Comparison of ENCODE assay signal across 13 cellular contexts in the genomic region with DNA sequence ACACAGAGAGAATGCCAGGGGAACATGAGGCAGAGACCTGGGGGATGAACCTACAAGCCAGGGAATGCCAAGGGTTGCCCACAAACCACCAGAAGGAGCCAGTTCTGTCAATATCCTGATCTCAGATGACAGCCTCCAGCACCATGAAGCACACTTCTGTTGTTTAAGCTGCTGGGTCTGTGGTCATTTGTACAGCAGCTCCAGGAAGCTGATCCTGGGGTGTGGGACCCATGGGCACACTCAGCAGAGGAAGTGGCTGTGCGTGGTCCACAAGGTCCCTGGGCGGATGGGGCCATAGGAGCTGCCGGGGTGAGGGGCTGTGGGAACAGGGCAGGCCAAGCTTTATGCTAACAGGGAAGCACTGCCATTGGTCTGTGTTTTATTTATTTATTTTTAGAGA. TPM values are rescaled to one million over a fixed set of nuclear protein-coding genes. Genes with fewer than 3 reads are reported as not detected.
DNase-seq lines count a peak whose midpoint lies in the region; ATAC-seq, FAIRE-seq and TF ChIP-seq lines count a peak whose summit lies in the region.
"Had no signal": no experiment of that assay in that cellular context is flagged by ENCODE, and none has a peak within 500 bp of the region (broad histone marks: within the 10 kb centered on the region; RNA-seq: fewer than 3 reads in every experiment).

No MANE protein-coding gene starts in this region.

- H3K9me3 ChIP-seq in heart right ventricle, result no peaks in the 10 kb centered on the region
- H3K9me3 ChIP-seq in mucosa of rectum (ENCODE audit: control insufficient read depth in 2 of 2, low read length in 2 of 2), result no peaks in the 10 kb centered on the region
- no peaks in the 10 kb centered on the region for H3K9me3 ChIP-seq in upper lobe of left lung

- peaks cover 38% of the 10 kb centered on the region for H3K36me3 Mint-ChIP-seq in brain
- H3K36me3 Mint-ChIP-seq in activated naive CD4-positive, alpha-beta T cell treated with anti-CD3 and anti-CD28 coated beads, Interleukin-2, amount 50 U/mL, for 72 hours, result no peaks in the 10 kb centered on the region

- H3K27ac ChIP-seq in heart right ventricle (peak overlapping the region; percentile 90 to 98 (median 96)), mucosa of rectum (ENCODE audit: low read depth in 2 of 2, low read length in 2 of 2) (peak overlapping the region; percentile 5 to 96), upper lobe of left lung (peak overlapping the region; percentile 93 to 98 (median 96))

- ATAC-seq in heart right ventricle (no peak), left cardiac atrium (no peak), upper lobe of left lung (ENCODE audit: low FRiP score in 2 of 2) (no peak)
- no peak for ATAC-seq in activated naive CD4-positive, alpha-beta T cell treated with anti-CD3 and anti-CD28 coated beads, Interleukin-2, amount 50 U/mL, for 72 hours

- H3K27me3 Mint-ChIP-seq in brain, result peaks cover 3% of the 10 kb centered on the region
- H3K27me3 Mint-ChIP-seq: activated CD4-positive, alpha-beta memory T cell treated with anti-CD3 and anti-CD28 coated beads, Interleukin-2, amount 10 ng/mL, durations not matched to agents 7 days and 5 days had no signal

- TF ChIP-seq POLR2A in upper lobe of left lung (IDR thresholded peaks at IDR 0.05) (no peak), GM12891 (IDR thresholded peaks at IDR 0.05; ENCODE audit: low read depth, low read length) (no peak)

- intact Hi-C loops in heart right ventricle (cut with DNase I), result no loop called here
- intact Hi-C loops in left cardiac atrium (cut with DNase I), result no loop called here

- 57 to 70% methylated on average over 3 of the region's 3 CpGs for WGBS in heart right ventricle, 2 donors
- 49 to 56% methylated on average over 3 of the region's 3 CpGs for WGBS in upper lobe of left lung, 2 donors

- no peak overlapping the region for H3K4me3 Mint-ChIP-seq in brain
- H3K4me3 Mint-ChIP-seq: activated CD4-positive, alpha-beta memory T cell treated with anti-CD3 and anti-CD28 coated beads, Interleukin-2, amount 10 ng/mL, durations not matched to agents 7 days and 5 days had no signal

- peak overlapping the region in 3 of 5 experiments; percentile 28 to 99 (median 97) for H3K27ac Mint-ChIP-seq in brain
- H3K27ac Mint-ChIP-seq in activated naive CD4-positive, alpha-beta T cell treated with anti-CD3 and anti-CD28 coated beads, Interleukin-2, amount 50 U/mL, for 72 hours, result no peak overlapping the region

- TF ChIP-seq CTCF in heart right ventricle (IDR thresholded peaks at IDR 0.05) (no peak), brain (conservative IDR thresholded peaks at IDR 0.05) (no peak), upper lobe of left lung (IDR thresholded peaks at IDR 0.05) (no peak)

- no peak for DNase-seq in heart right ventricle
- no peak for DNase-seq in left cardiac atrium
- DNase-seq in upper lobe of left lung, result peak in 1 of 2 donors; percentile 67
- no peak for DNase-seq in GM12891 (ENCODE audit: insufficient read length, low spot score)
- no peak for DNase-seq in DMS 273 treated with DMSO at 0.1 percent for 48 hours (lab: John Stamatoyannopoulos, UW)
- DNase-seq in activated naive CD4-positive, alpha-beta T cell treated with anti-CD3 and anti-CD28 coated beads, Interleukin-2, amount 50 U/mL, for 72 hours (ENCODE audit: low spot score in 2 of 2), result no peak
- DNase-seq: activated CD4-positive, alpha-beta memory T cell treated with anti-CD3 and anti-CD28 coated beads, Interleukin-2, amount 10 ng/mL, durations not matched to agents 7 days and 5 days; H7; NCI-H1092; NCI-H524 treated with DMSO at 0.1 percent for 48 hours; occipital lobe had no signal

- H3K9me3 Mint-ChIP-seq in brain, result no peaks in the 10 kb centered on the region
- no peaks in the 10 kb centered on the region for H3K9me3 Mint-ChIP-seq in activated naive CD4-positive, alpha-beta T cell treated with anti-CD3 and anti-CD28 coated beads, Interleukin-2, amount 50 U/mL, for 72 hours
- H3K9me3 Mint-ChIP-seq: activated CD4-positive, alpha-beta memory T cell treated with anti-CD3 and anti-CD28 coated beads, Interleukin-2, amount 10 ng/mL, durations not matched to agents 7 days and 5 days had no signal

- no peak for FAIRE-seq in GM12891 (lab: Jason Lieb, UNC)

- H3K27me3 ChIP-seq in heart right ventricle (no peaks in the 10 kb centered on the region), mucosa of rectum (ENCODE audit: control insufficient read depth in 2 of 2, insufficient read depth in 2 of 2, low read length in 2 of 2) (no peaks in the 10 kb centered on the region), upper lobe of left lung (no peaks in the 10 kb centered on the region)

- peak in 2 of 4 donors; percentile 22 to 40 for TF ChIP-seq EP300 in upper lobe of left lung (IDR thresholded peaks at IDR 0.05)

- H3K9ac ChIP-seq in mucosa of rectum (ENCODE audit: low read depth in 1 of 2, low read length in 2 of 2), result no peak overlapping the region

- H3K36me3 ChIP-seq in heart right ventricle, result peaks cover 0 to 58% (median 18%) of the 10 kb centered on the region in 9 donors
- peaks cover 7 to 8% of the 10 kb centered on the region in 2 donors for H3K36me3 ChIP-seq in mucosa of rectum (ENCODE audit: control insufficient read depth in 2 of 2, insufficient read depth in 2 of 2, low read length in 2 of 2)
- peaks cover 0 to 37% (median 14%) of the 10 kb centered on the region in 4 donors for H3K36me3 ChIP-seq in upper lobe of left lung

- H3K4me1 ChIP-seq in heart right ventricle, result peaks cover 37 to 99% (median 91%) of the 10 kb centered on the region in 9 donors
- H3K4me1 ChIP-seq in mucosa of rectum (ENCODE audit: control insufficient read depth in 2 of 2, insufficient read depth in 2 of 2, low read length in 2 of 2), result peaks cover 28% of the 10 kb centered on the region in 2 donors
- peaks cover 90 to 99% (median 94%) of the 10 kb centered on the region in 4 donors for H3K4me1 ChIP-seq in upper lobe of left lung

- H3K4me3 ChIP-seq in heart right ventricle (no peak overlapping the region), mucosa of rectum (ENCODE audit: low read length in 2 of 2) (no peak overlapping the region), upper lobe of left lung (no peak overlapping the region)

- peaks cover 60% of the 10 kb centered on the region for H3K4me1 Mint-ChIP-seq in brain

TF ChIP-seq in GM12891, 5 proteins besides CTCF, POLR2A, EP300 and RAD21:
- TF ChIP-seq PAX5 (IDR thresholded peaks at IDR 0.05; ENCODE audit: insufficient read depth, low read length, severe bottlenecking) (no peak), SPI1 (IDR thresholded peaks at IDR 0.05; ENCODE audit: low read depth, low read length) (no peak), TAF1 (IDR thresholded peaks at IDR 0.05; ENCODE audit: low read depth, low read length) (no peak), POLR2AphosphoS5 (IDR thresholded peaks at IDR 0.05; ENCODE audit: low read depth, low read length) (no peak)
TF ChIP-seq in GM12891: peak in this region for 0.

RNA-seq across cellular contexts. Expression of gene PPM1F, which starts 12.1 kb away (rescaled TPM):
- total RNA-seq in heart right ventricle (10 to 100 TPM; 14.3 to 31.4 (median 19.0) TPM), left cardiac atrium (10 to 100 TPM; 33.1 TPM), upper lobe of left lung (10 to 100 TPM; 21.0 to 85.3 (median 33.2) TPM)
- polyA plus RNA-seq in heart right ventricle (10 to 100 TPM; 11.8 to 12.3 TPM), brain (ENCODE audit: insufficient read depth, low read depth, low replicate concordance) (9.3 TPM)
- 6.3 TPM for polyA plus RNA-seq in GM12891 (2012; ENCODE audit: low read depth, missing spikeins)
- total RNA-seq in activated naive CD4-positive, alpha-beta T cell treated with anti-CD3 and anti-CD28 coated beads, Interleukin-2, amount 50 U/mL, for 72 hours, result 10 to 100 TPM; 16.8 to 17.5 TPM

RNA-seq across cellular contexts. Expression of gene TOP3B, which starts 42.1 kb away (rescaled TPM):
- total RNA-seq in heart right ventricle (10 to 100 TPM in 7 of 10 donors, 1 to 10 TPM in 3; 8.4 to 18.4 (median 10.8) TPM), left cardiac atrium (10 to 100 TPM; 13.5 to 16.2 TPM), upper lobe of left lung (100 to 1,000 TPM in 1 of 6 donors, 10 to 100 TPM in 5; 22.5 to 111 (median 34.0) TPM)
- polyA plus RNA-seq in heart right ventricle (10 to 100 TPM in 1 of 2 donors, 1 to 10 TPM in 1; 7.8 to 20.0 TPM), brain (ENCODE audit: insufficient read depth, low read depth, low replicate concordance) (9.0 TPM)
- polyA plus RNA-seq in GM12891 (2012; ENCODE audit: low read depth, missing spikeins), result 12.7 TPM
- total RNA-seq in activated naive CD4-positive, alpha-beta T cell treated with anti-CD3 and anti-CD28 coated beads, Interleukin-2, amount 50 U/mL, for 72 hours, result 10 to 100 TPM; 41.4 to 42.7 TPM

Comparison
In these comparisons a context has a peak if more than half of its experiments do, and no peak if none do; other contexts are left out.
1. H3K27ac Mint-ChIP-seq: peak in brain (3 of 5); none in activated naive CD4-positive, alpha-beta T cell treated with anti-CD3 and anti-CD28 coated beads, Interleukin-2, amount 50 U/mL, for 72 hours (0 of 2).
2. Peak in every context shown above with its lines, with median percentiles within 50 percentile points of each other: H3K27ac ChIP-seq.